In genomic region chr6:80376411-80376810, GRCh38 we compare ENCODE assay signal across 25 cellular contexts.
DNase-seq lines count a peak whose midpoint lies in the region; ATAC-seq and TF ChIP-seq lines count a peak whose summit lies in the region.
"Had no signal": no experiment of that assay in that cellular context is flagged by ENCODE, and none has a peak within 500 bp of the region (broad histone marks: within the 10 kb centered on the region; RNA-seq: fewer than 3 reads in every experiment).

No MANE protein-coding gene starts in this region.

- no peak overlapping the region for H2AFZ ChIP-seq in PC-3 (ENCODE audit: low read length)

- H3K9me2 ChIP-seq in PC-3 (replicated peaks; ENCODE audit: low read length) = no peaks in the 10 kb centered on the region

- POLR2A ChIA-PET in PC-3 (lab: Charles Lee; ENCODE audit: unreplicated experiment) = no interaction called here

- no peaks in the 10 kb centered on the region for H3K79me2 ChIP-seq in PC-3 (ENCODE audit: low read length)

- BruUV-seq in PC-3 (replicated peaks; lab: Mats Ljungman, UMichigan) = no TSS peak

- H3K9me3 ChIP-seq in PC-3 (ENCODE audit: low read length) = no peaks in the 10 kb centered on the region
- H3K9me3 ChIP-seq: BE2C had no signal

- H3K27ac ChIP-seq in brain microvascular endothelial cell = no peak overlapping the region
- no peak overlapping the region for H3K27ac ChIP-seq in PC-3 (ENCODE audit: low read length)
- H3K27ac ChIP-seq: RWPE1 had no signal

- H3F3A ChIP-seq in PC-3 (ENCODE audit: low read length, unreplicated experiment) = no peaks in the 10 kb centered on the region

- DNase-seq in NCI-H226 (peak; percentile 12), brain microvascular endothelial cell (peak; percentile 39), fibroblast of the aortic adventitia (ENCODE audit: low read depth) (peak; percentile 24), renal cortical epithelial cell (ENCODE audit: low read depth) (peak; percentile 2), OCI-M2 (lab: John Stamatoyannopoulos, UW; ENCODE audit: unreplicated experiment) (no peak), middle frontal gyrus (ENCODE audit: extremely low spot score, low spot score) (no peak), PC-3 (no peak)
- DNase-seq: 8988T; ACHN; BE2C; CD8-positive, alpha-beta memory T cell; DMS 273 treated with DMSO at 0.1 percent for 48 hours; DMS79 treated with DMSO at 0.1 percent for 48 hours; GF-D8; KBM-7; MV-4-11; NCI-H1105 treated with DMSO at 0.1 percent for 48 hours; NCI-H146; NCI-H2029; NCI-H446 treated with DMSO at 0.1 percent for 48 hours; NCI-H526 treated with DMSO at 0.1 percent for 48 hours; SHP77 had no signal

- H3K4me1 ChIP-seq in PC-3 (ENCODE audit: insufficient read depth, low read length) = no peaks in the 10 kb centered on the region

- H4K20me1 ChIP-seq in PC-3 (ENCODE audit: low read length) = no peaks in the 10 kb centered on the region

- H3K27me3 ChIP-seq in brain microvascular endothelial cell (replicated peaks) (no peaks in the 10 kb centered on the region), PC-3 (ENCODE audit: low read length) (no peaks in the 10 kb centered on the region)
- H3K27me3 ChIP-seq: BE2C had no signal

- no peak overlapping the region for H3K9ac ChIP-seq in PC-3 (ENCODE audit: low read length)

- H3K4me3 ChIP-seq in brain microvascular endothelial cell (ENCODE audit: low read depth, low read length) = no peak overlapping the region
- H3K4me3 ChIP-seq in fibroblast of the aortic adventitia (ENCODE audit: low read depth, low read length) = no peak overlapping the region
- no peak overlapping the region for H3K4me3 ChIP-seq in PC-3 (ENCODE audit: low read length)

- H3K36me3 ChIP-seq in brain microvascular endothelial cell (replicated peaks) = no peaks in the 10 kb centered on the region
- H3K36me3 ChIP-seq in PC-3 (ENCODE audit: low read depth, low read length) = no peaks in the 10 kb centered on the region
- H3K36me3 ChIP-seq: BE2C had no signal

- TF ChIP-seq CTCF in brain microvascular endothelial cell (IDR thresholded peaks at IDR 0.05; ENCODE audit: low read depth, low read length, missing control alignments) (no peak), fibroblast of the aortic adventitia (IDR thresholded peaks at IDR 0.05; ENCODE audit: insufficient read depth, low read length) (no peak), PC-3 (conservative IDR thresholded peaks at IDR 0.05; ENCODE audit: low read depth, low read length) (no peak)

- in situ Hi-C loops in brain microvascular endothelial cell (cut with HindIII; ENCODE audit: low pct_ligation_motif_present, low sequenced_read_pairs) = no loop called here

- CTCF ChIA-PET in PC-3 (lab: Charles Lee) = no interaction called here

- ATAC-seq in GM18909 (IDR thresholded peaks at IDR 0.05; ENCODE audit: poor library complexity, unreplicated experiment) = no peak
- ATAC-seq in PC-3 = no peak
- ATAC-seq: Panc1 had no signal

- no peak overlapping the region for H3K4me2 ChIP-seq in PC-3 (ENCODE audit: low read length)

- intact Hi-C loops in PC-3 (cut with micrococcal nuclease) = no loop called here

Comparison
In these comparisons a context has a peak if more than half of its experiments do, and no peak if none do; other contexts are left out.
1. DNase-seq: peak in NCI-H226 (single experiment), brain microvascular endothelial cell (single experiment), fibroblast of the aortic adventitia (single experiment) and renal cortical epithelial cell (single experiment); none in OCI-M2 (single experiment), middle frontal gyrus (single experiment) and PC-3 (single experiment).